ENCODE assay signal across 8 cellular contexts in genomic region chr22:30245985-30246901, GRCh38. TPM values are rescaled to one million over a fixed set of nuclear protein-coding genes. Genes with fewer than 3 reads are reported as not detected.
DNase-seq lines count a peak whose midpoint lies in the region; ATAC-seq and TF ChIP-seq lines count a peak whose summit lies in the region.

Gene LIF, minus strand, starts transcription at chr22:30246759. Its CDS starts 64 bp downstream, at chr22:30246695.

- peak; percentile 62 for DNase-seq in RPMI7951 (ENCODE audit: low read depth)
- DNase-seq in activated naive CD4-positive, alpha-beta T cell treated with anti-CD3 and anti-CD28 coated beads, Interleukin-2, amount 50 U/mL, for 72 hours (ENCODE audit: low spot score in 2 of 2), result peak; percentile 65 to 76
- no peak for DNase-seq in right atrium auricular region (ENCODE audit: low spot score)
- no peak for DNase-seq in sigmoid colon

- H3K36me3 ChIP-seq in right atrium auricular region (no peaks in the 10 kb centered on the region), sigmoid colon (no peaks in the 10 kb centered on the region)

- peak within 1 kb of the TSS; percentile 33 to 48 for H3K4me3 ChIP-seq in right atrium auricular region
- peak within 1 kb of the TSS; percentile 7 to 50 (median 44) for H3K4me3 ChIP-seq in sigmoid colon

- H3K27me3 ChIP-seq in right atrium auricular region (peaks cover 0 to 4% of the 10 kb centered on the region in 2 donors), sigmoid colon (peaks cover 5 to 54% (median 24%) of the 10 kb centered on the region in 3 donors)

- peaks cover 0 to 32% of the 10 kb centered on the region in 2 donors for H3K4me1 ChIP-seq in right atrium auricular region
- H3K4me1 ChIP-seq in sigmoid colon, result peaks cover 0 to 23% (median 18%) of the 10 kb centered on the region in 4 donors

- peak within 1 kb of the TSS in 1 of 2 donors; percentile 45 for H3K27ac ChIP-seq in right atrium auricular region
- H3K27ac ChIP-seq in sigmoid colon, result peak within 1 kb of the TSS in 2 of 4 donors; percentile 9 to 29

- H3K9me3 ChIP-seq in right atrium auricular region (no peaks in the 10 kb centered on the region), sigmoid colon (no peaks in the 10 kb centered on the region)

- TF ChIP-seq EP300 in sigmoid colon (IDR thresholded peaks at IDR 0.05), result no peak

- TF ChIP-seq POLR2A in sigmoid colon (IDR thresholded peaks at IDR 0.05), result no peak

- intact Hi-C loops in sigmoid colon (cut with DNase I), result loop anchor here (5.0 kb wide), 1 partner anchor 49 kb away; no protein-coding TSS in a partner anchor

- H3K9me3 Mint-ChIP-seq in activated naive CD4-positive, alpha-beta T cell treated with anti-CD3 and anti-CD28 coated beads, Interleukin-2, amount 50 U/mL, for 72 hours, result no peaks in the 10 kb centered on the region

- WGBS in sigmoid colon, 2 donors, result 1 to 3% methylated on average over 65 of the region's 65 CpGs

- TF ChIP-seq CTCF in GM12872 (IDR thresholded peaks at IDR 0.05; ENCODE audit: insufficient read depth, low read depth, low read length) (peak; percentile 30; the same call in 1 of the 3 replicates), right atrium auricular region (IDR thresholded peaks at IDR 0.05) (peak in 1 of 2 donors; percentile 24), sigmoid colon (IDR thresholded peaks at IDR 0.05) (no peak)

- peaks cover 28 to 49% of the 10 kb centered on the region in 2 donors for H3K36me3 Mint-ChIP-seq in activated naive CD4-positive, alpha-beta T cell treated with anti-CD3 and anti-CD28 coated beads, Interleukin-2, amount 50 U/mL, for 72 hours

- peak; percentile 59 for ATAC-seq in activated naive CD4-positive, alpha-beta T cell treated with anti-CD3 and anti-CD28 coated beads, Interleukin-2, amount 50 U/mL, for 72 hours
- ATAC-seq in GM18502 (IDR thresholded peaks at IDR 0.05; ENCODE audit: poor library complexity, unreplicated experiment) (no peak), GM18861 (IDR thresholded peaks at IDR 0.05; ENCODE audit: unreplicated experiment) (no peak), HG03045 (IDR thresholded peaks at IDR 0.05; ENCODE audit: unreplicated experiment) (no peak)

- H3K27ac Mint-ChIP-seq in activated naive CD4-positive, alpha-beta T cell treated with anti-CD3 and anti-CD28 coated beads, Interleukin-2, amount 50 U/mL, for 72 hours, result peak within 1 kb of the TSS; percentile 97 to 98

RNA-seq across cellular contexts. Expression of gene LIF, which starts in this region (rescaled TPM):
- 3.1 and 4.1 TPM in 2 replicates for total RNA-seq in RPMI7951 (2014; rRNA removed; shearing (Covaris generic))
- total RNA-seq in activated naive CD4-positive, alpha-beta T cell treated with anti-CD3 and anti-CD28 coated beads, Interleukin-2, amount 50 U/mL, for 72 hours, result 100 to 1,000 TPM in 1 of 2 donors, 10 to 100 TPM in 1; 68.9 to 522 TPM
- total RNA-seq in right atrium auricular region (1 to 10 TPM in 1 of 2 donors, under 1 TPM in 1; 0.79 to 8.9 TPM), sigmoid colon (1 to 10 TPM in 1 of 4 donors, under 1 TPM in 3; 0.28 to 5.8 (median 0.34) TPM)
- polyA plus RNA-seq in sigmoid colon, result 10 to 100 TPM in 1 of 3 donors, 1 to 10 TPM in 2; 1.6 to 10.3 (median 1.8) TPM

Comparison
In these comparisons a context has a peak if more than half of its experiments do, and no peak if none do; other contexts are left out.
1. RNA of gene LIF (total RNA-seq): 68.9 to 522 TPM in activated naive CD4-positive, alpha-beta T cell treated with anti-CD3 and anti-CD28 coated beads, Interleukin-2, amount 50 U/mL, for 72 hours; 0.79 to 8.9 TPM in right atrium auricular region, 3.1 to 4.1 TPM in RPMI7951 and 0.28 to 5.8 TPM in sigmoid colon; every median in the first group is over 4 times any median in the second.
2. DNase-seq: peak in RPMI7951 (single experiment) and activated naive CD4-positive, alpha-beta T cell treated with anti-CD3 and anti-CD28 coated beads, Interleukin-2, amount 50 U/mL, for 72 hours (2 of 2); none in right atrium auricular region (single experiment) and sigmoid colon (single experiment).
3. ATAC-seq: peak in activated naive CD4-positive, alpha-beta T cell treated with anti-CD3 and anti-CD28 coated beads, Interleukin-2, amount 50 U/mL, for 72 hours (2 of 2); none in GM18502 (single experiment), GM18861 (single experiment) and HG03045 (single experiment).